Comparison of ENCODE assay signal across 1 cellular context in the genomic region with DNA sequence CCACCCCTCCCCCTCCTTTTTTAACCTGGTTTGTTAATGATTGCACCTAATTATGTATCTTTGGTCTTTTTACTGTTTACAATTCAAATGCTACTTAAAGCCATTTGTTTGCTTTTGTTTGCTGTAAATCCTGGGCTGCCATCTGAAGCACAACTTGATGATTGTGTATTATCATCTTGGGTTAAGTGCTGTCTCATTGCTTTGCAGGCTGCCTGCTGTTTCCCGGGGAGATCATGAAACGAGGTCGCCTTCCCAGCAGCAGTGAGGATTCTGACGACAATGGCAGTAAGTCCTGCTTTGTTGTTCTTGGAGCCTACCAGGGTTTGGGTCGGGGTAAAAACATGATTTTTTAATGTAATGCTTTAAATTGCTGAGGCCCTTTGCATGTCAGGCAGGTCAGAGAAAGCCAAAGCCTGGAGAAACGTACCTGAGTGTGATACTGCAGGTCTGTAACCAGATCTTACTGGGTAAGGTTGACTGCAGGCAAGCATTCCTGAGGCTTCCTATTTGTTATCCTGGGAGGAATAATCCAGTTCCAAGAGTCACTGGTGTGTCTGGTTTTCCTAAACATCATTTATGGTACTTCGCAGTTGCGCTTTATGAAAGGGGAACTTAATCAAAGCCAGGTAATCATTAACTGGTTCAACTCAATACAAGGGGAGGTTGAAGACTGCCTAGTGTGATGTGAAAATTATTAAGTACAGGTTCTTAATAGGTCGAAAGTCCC.
TF ChIP-seq lines count a peak whose summit lies in the region.

No MANE protein-coding gene starts in this region.

TF ChIP-seq in HepG2, 621 proteins besides CTCF, POLR2A, EP300 and RAD21 (continued from another document):
- TF ChIP-seq, protein P1, sequence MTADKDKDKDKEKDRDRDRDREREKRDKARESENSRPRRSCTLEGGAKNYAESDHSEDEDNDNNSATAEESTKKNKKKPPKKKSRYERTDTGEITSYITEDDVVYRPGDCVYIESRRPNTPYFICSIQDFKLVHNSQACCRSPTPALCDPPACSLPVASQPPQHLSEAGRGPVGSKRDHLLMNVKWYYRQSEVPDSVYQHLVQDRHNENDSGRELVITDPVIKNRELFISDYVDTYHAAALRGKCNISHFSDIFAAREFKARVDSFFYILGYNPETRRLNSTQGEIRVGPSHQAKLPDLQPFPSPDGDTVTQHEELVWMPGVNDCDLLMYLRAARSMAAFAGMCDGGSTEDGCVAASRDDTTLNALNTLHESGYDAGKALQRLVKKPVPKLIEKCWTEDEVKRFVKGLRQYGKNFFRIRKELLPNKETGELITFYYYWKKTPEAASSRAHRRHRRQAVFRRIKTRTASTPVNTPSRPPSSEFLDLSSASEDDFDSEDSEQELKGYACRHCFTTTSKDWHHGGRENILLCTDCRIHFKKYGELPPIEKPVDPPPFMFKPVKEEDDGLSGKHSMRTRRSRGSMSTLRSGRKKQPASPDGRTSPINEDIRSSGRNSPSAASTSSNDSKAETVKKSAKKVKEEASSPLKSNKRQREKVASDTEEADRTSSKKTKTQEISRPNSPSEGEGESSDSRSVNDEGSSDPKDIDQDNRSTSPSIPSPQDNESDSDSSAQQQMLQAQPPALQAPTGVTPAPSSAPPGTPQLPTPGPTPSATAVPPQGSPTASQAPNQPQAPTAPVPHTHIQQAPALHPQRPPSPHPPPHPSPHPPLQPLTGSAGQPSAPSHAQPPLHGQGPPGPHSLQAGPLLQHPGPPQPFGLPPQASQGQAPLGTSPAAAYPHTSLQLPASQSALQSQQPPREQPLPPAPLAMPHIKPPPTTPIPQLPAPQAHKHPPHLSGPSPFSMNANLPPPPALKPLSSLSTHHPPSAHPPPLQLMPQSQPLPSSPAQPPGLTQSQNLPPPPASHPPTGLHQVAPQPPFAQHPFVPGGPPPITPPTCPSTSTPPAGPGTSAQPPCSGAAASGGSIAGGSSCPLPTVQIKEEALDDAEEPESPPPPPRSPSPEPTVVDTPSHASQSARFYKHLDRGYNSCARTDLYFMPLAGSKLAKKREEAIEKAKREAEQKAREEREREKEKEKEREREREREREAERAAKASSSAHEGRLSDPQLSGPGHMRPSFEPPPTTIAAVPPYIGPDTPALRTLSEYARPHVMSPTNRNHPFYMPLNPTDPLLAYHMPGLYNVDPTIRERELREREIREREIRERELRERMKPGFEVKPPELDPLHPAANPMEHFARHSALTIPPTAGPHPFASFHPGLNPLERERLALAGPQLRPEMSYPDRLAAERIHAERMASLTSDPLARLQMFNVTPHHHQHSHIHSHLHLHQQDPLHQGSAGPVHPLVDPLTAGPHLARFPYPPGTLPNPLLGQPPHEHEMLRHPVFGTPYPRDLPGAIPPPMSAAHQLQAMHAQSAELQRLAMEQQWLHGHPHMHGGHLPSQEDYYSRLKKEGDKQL (CRISPR knock-in tag; IDR thresholded peaks at IDR 0.05; ENCODE audit: low read depth) = no peak
- TF ChIP-seq FOXP1 (IDR thresholded peaks at IDR 0.05) (no peak), FOXP1 (CRISPR knock-in tag; IDR thresholded peaks at IDR 0.05) (peak; percentile 70), KMT2A (CRISPR knock-in tag; IDR thresholded peaks at IDR 0.05) (0 out of 2 replicates have a peak, but pooled peaks have one; percentile 29), MAFK (conservative IDR thresholded peaks at IDR 0.05 in 1 of 2, IDR thresholded peaks at IDR 0.05 in 1 of 2; ENCODE audit: low read length in 2 of 2) (0 out of 4 replicates have a peak, but pooled peaks of 1 of the 2 experiments have one; percentile 7), ZC3H4 (CRISPR knock-in tag; IDR thresholded peaks at IDR 0.05; ENCODE audit: borderline replicate concordance) (no peak), ZFP36L1 (CRISPR knock-in tag; IDR thresholded peaks at IDR 0.05) (no peak)
- TF ChIP-seq, protein P2, sequence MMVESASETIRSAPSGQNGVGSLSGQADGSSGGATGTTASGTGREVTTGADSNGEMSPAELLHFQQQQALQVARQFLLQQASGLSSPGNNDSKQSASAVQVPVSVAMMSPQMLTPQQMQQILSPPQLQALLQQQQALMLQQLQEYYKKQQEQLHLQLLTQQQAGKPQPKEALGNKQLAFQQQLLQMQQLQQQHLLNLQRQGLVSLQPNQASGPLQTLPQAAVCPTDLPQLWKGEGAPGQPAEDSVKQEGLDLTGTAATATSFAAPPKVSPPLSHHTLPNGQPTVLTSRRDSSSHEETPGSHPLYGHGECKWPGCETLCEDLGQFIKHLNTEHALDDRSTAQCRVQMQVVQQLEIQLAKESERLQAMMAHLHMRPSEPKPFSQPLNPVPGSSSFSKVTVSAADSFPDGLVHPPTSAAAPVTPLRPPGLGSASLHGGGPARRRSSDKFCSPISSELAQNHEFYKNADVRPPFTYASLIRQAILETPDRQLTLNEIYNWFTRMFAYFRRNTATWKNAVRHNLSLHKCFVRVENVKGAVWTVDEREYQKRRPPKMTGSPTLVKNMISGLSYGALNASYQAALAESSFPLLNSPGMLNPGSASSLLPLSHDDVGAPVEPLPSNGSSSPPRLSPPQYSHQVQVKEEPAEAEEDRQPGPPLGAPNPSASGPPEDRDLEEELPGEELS (CRISPR knock-in tag; IDR thresholded peaks at IDR 0.05) = peak; percentile 70
- TF ChIP-seq, protein P3, sequence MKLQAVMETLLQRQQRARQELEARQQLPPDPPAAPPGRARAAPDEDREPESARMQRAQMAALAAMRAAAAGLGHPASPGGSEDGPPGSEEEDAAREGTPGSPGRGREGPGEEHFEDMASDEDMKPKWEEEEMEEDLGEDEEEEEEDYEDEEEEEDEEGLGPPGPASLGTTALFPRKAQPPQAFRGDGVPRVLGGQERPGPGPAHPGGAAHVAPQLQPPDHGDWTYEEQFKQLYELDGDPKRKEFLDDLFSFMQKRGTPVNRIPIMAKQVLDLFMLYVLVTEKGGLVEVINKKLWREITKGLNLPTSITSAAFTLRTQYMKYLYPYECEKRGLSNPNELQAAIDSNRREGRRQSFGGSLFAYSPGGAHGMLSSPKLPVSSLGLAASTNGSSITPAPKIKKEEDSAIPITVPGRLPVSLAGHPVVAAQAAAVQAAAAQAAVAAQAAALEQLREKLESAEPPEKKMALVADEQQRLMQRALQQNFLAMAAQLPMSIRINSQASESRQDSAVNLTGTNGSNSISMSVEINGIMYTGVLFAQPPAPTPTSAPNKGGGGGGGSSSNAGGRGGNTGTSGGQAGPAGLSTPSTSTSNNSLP (IDR thresholded peaks at IDR 0.05; ENCODE audit: low read depth, low read length) = 0 out of 2 replicates have a peak, but pooled peaks have one; percentile 26
- TF ChIP-seq, protein P4, sequence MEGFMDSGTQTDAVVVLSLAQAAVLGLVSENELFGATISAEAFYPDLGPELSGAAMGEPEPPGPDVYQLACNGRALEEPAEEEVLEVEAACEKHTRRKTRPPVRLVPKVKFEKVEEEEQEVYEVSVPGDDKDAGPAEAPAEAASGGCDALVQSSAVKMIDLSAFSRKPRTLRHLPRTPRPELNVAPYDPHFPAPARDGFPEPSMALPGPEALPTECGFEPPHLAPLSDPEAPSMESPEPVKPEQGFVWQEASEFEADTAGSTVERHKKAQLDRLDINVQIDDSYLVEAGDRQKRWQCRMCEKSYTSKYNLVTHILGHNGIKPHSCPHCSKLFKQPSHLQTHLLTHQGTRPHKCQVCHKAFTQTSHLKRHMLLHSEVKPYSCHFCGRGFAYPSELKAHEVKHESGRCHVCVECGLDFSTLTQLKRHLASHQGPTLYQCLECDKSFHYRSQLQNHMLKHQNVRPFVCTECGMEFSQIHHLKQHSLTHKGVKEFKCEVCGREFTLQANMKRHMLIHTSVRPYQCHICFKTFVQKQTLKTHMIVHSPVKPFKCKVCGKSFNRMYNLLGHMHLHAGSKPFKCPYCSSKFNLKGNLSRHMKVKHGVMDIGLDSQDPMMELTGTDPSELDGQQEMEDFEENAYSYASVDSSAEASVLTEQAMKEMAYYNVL (CRISPR knock-in tag; IDR thresholded peaks at IDR 0.05; ENCODE audit: borderline replicate concordance) = no peak
- TF ChIP-seq, protein P5, sequence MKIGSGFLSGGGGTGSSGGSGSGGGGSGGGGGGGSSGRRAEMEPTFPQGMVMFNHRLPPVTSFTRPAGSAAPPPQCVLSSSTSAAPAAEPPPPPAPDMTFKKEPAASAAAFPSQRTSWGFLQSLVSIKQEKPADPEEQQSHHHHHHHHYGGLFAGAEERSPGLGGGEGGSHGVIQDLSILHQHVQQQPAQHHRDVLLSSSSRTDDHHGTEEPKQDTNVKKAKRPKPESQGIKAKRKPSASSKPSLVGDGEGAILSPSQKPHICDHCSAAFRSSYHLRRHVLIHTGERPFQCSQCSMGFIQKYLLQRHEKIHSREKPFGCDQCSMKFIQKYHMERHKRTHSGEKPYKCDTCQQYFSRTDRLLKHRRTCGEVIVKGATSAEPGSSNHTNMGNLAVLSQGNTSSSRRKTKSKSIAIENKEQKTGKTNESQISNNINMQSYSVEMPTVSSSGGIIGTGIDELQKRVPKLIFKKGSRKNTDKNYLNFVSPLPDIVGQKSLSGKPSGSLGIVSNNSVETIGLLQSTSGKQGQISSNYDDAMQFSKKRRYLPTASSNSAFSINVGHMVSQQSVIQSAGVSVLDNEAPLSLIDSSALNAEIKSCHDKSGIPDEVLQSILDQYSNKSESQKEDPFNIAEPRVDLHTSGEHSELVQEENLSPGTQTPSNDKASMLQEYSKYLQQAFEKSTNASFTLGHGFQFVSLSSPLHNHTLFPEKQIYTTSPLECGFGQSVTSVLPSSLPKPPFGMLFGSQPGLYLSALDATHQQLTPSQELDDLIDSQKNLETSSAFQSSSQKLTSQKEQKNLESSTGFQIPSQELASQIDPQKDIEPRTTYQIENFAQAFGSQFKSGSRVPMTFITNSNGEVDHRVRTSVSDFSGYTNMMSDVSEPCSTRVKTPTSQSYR (CRISPR knock-in tag; IDR thresholded peaks at IDR 0.05; ENCODE audit: borderline replicate concordance) = peak; percentile 20; the same call in 1 of the 2 replicates
- TF ChIP-seq, protein P6, sequence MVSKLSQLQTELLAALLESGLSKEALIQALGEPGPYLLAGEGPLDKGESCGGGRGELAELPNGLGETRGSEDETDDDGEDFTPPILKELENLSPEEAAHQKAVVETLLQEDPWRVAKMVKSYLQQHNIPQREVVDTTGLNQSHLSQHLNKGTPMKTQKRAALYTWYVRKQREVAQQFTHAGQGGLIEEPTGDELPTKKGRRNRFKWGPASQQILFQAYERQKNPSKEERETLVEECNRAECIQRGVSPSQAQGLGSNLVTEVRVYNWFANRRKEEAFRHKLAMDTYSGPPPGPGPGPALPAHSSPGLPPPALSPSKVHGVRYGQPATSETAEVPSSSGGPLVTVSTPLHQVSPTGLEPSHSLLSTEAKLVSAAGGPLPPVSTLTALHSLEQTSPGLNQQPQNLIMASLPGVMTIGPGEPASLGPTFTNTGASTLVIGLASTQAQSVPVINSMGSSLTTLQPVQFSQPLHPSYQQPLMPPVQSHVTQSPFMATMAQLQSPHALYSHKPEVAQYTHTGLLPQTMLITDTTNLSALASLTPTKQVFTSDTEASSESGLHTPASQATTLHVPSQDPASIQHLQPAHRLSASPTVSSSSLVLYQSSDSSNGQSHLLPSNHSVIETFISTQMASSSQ (IDR thresholded peaks at IDR 0.05; ENCODE audit: low read depth) = peak; percentile 62; the same call in 1 of the 2 replicates
- TF ChIP-seq, protein P6 (CRISPR knock-in tag; IDR thresholded peaks at IDR 0.05; ENCODE audit: borderline replicate concordance) = no peak
- TF ChIP-seq, protein P7, sequence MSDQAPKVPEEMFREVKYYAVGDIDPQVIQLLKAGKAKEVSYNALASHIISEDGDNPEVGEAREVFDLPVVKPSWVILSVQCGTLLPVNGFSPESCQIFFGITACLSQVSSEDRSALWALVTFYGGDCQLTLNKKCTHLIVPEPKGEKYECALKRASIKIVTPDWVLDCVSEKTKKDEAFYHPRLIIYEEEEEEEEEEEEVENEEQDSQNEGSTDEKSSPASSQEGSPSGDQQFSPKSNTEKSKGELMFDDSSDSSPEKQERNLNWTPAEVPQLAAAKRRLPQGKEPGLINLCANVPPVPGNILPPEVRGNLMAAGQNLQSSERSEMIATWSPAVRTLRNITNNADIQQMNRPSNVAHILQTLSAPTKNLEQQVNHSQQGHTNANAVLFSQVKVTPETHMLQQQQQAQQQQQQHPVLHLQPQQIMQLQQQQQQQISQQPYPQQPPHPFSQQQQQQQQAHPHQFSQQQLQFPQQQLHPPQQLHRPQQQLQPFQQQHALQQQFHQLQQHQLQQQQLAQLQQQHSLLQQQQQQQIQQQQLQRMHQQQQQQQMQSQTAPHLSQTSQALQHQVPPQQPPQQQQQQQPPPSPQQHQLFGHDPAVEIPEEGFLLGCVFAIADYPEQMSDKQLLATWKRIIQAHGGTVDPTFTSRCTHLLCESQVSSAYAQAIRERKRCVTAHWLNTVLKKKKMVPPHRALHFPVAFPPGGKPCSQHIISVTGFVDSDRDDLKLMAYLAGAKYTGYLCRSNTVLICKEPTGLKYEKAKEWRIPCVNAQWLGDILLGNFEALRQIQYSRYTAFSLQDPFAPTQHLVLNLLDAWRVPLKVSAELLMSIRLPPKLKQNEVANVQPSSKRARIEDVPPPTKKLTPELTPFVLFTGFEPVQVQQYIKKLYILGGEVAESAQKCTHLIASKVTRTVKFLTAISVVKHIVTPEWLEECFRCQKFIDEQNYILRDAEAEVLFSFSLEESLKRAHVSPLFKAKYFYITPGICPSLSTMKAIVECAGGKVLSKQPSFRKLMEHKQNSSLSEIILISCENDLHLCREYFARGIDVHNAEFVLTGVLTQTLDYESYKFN (CRISPR knock-in tag; conservative IDR thresholded peaks at IDR 0.05) = 0 out of 2 replicates have a peak, but pooled peaks have one; percentile 42
